ENCODE assay signal across 8 cellular contexts in genomic region chr3:42067324-42067723, GRCh38. TPM values are rescaled to one million over a fixed set of nuclear protein-coding genes. Genes with fewer than 3 reads are reported as not detected.
DNase-seq lines count a peak whose midpoint lies in the region; ATAC-seq, FAIRE-seq and TF ChIP-seq lines count a peak whose summit lies in the region.

No MANE protein-coding gene starts in this region.

- H3K9me2 ChIP-seq in SK-N-SH: no peaks in the 10 kb centered on the region

- no peak for DNase-seq in SK-N-SH
- no peak for DNase-seq in activated T-cell treated with anti-CD3 and anti-CD28 coated beads, Interleukin-2, amount 50 U/mL, for 1 hour
- DNase-seq in T-helper 1 cell: no peak
- no peak for DNase-seq in kidney
- DNase-seq in urothelium cell line (ENCODE audit: low spot score): no peak

- H3K4me3 ChIP-seq in SK-N-SH (ENCODE audit: low read depth in 2 of 2, low read length in 1 of 2) (no peak overlapping the region), iPS-20b (ENCODE audit: low read length) (no peak overlapping the region), kidney (ENCODE audit: low read length in 2 of 2) (no peak overlapping the region)

- 0 out of 2 replicates have a peak overlapping the region, but pooled peaks have one; percentile 17 for H2AFZ ChIP-seq in SK-N-SH (ENCODE audit: low read depth)

- H3F3A ChIP-seq in SK-N-SH (replicated peaks; ENCODE audit: insufficient read depth): peaks cover 23% of the 10 kb centered on the region

- FAIRE-seq in kidney (lab: Jason Lieb, UNC) (no peak), urothelium cell line (lab: Jason Lieb, UNC) (no peak)

- H3K4me2 ChIP-seq in SK-N-SH: peak overlapping the region; percentile 39; the same call in 1 of the 2 replicates

- H3K9me3 ChIP-seq in SK-N-SH: no peaks in the 10 kb centered on the region
- no peaks in the 10 kb centered on the region for H3K9me3 ChIP-seq in iPS-20b (ENCODE audit: insufficient read depth, low read depth, low read length)
- H3K9me3 ChIP-seq in kidney (ENCODE audit: control insufficient read depth in 1 of 2, low read length in 2 of 2): no peaks in the 10 kb centered on the region

- H3K27ac ChIP-seq in SK-N-SH (ENCODE audit: low read depth in 2 of 2, low read length in 1 of 2) (peak overlapping the region in 1 of 2 experiments; percentile 87; a peak in 3 of 4 replicates), iPS-20b (ENCODE audit: low read length) (peak overlapping the region; percentile 75), kidney (ENCODE audit: low read depth in 2 of 2, low read length in 2 of 2) (no peak overlapping the region)

- POLR2A ChIA-PET in SK-N-SH (lab: Yijun Ruan, JAX): no interaction called here

- TF ChIP-seq CTCF in SK-N-SH (IDR thresholded peaks at IDR 0.05) (no peak), kidney (IDR thresholded peaks at IDR 0.05; ENCODE audit: borderline replicate concordance, extremely low read depth, insufficient read depth) (no peak)

- H3K4me1 ChIP-seq in SK-N-SH (ENCODE audit: control insufficient read depth in 1 of 2, insufficient read depth in 2 of 2, low read depth in 1 of 2, low read length in 1 of 2) (peaks cover 12 to 19% of the 10 kb centered on the region in 2 experiments; a peak in 3 of 4 replicates), iPS-20b (ENCODE audit: insufficient read depth, low read length) (peaks cover 40% of the 10 kb centered on the region), kidney (ENCODE audit: control insufficient read depth in 1 of 2, insufficient read depth in 1 of 2, low read depth in 1 of 2, low read length in 2 of 2) (peaks cover 24 to 28% of the 10 kb centered on the region in 2 donors)

- H3K27me3 ChIP-seq in SK-N-SH (ENCODE audit: insufficient read depth): no peaks in the 10 kb centered on the region
- no peaks in the 10 kb centered on the region for H3K27me3 ChIP-seq in iPS-20b (ENCODE audit: insufficient read depth, low read length)

- peak overlapping the region; percentile 54; the same call in 1 of the 2 replicates for H3K9ac ChIP-seq in SK-N-SH
- H3K9ac ChIP-seq in iPS-20b (ENCODE audit: low read depth, low read length): peak overlapping the region; percentile 61; the same call in 1 of the 2 replicates
- H3K9ac ChIP-seq in kidney (ENCODE audit: low read length in 2 of 2): no peak overlapping the region

- intact Hi-C loops in kidney (cut with DNase I): no loop called here

- TF ChIP-seq RAD21 in SK-N-SH (IDR thresholded peaks at IDR 0.05; ENCODE audit: low read length): no peak

- TF ChIP-seq EP300 in SK-N-SH (IDR thresholded peaks at IDR 0.05; ENCODE audit: borderline replicate concordance in 1 of 2, low read depth in 1 of 2, low read length in 1 of 2): no peak

- peak; percentile 67 for ATAC-seq in GM18508 (IDR thresholded peaks at IDR 0.05; ENCODE audit: insufficient read depth, unreplicated experiment)
- ATAC-seq in HG02759 (IDR thresholded peaks at IDR 0.05; ENCODE audit: unreplicated experiment): peak; percentile 76

- peaks cover 38% of the 10 kb centered on the region for H3K79me2 ChIP-seq in SK-N-SH (ENCODE audit: insufficient read depth)

- CTCF ChIA-PET in SK-N-SH (lab: Yijun Ruan, JAX): interaction anchor here (1.1 kb wide), 3 partner anchors 21 to 183 kb away, joined by 3 to 4 read pairs (median 3); no protein-coding TSS in a partner anchor

- 64% methylated on average over 3 of the region's 3 CpGs for WGBS in SK-N-SH (ENCODE audit: low lambda C conversion rate)

- H4K20me1 ChIP-seq in SK-N-SH (ENCODE audit: insufficient read depth): no peaks in the 10 kb centered on the region

- H3K36me3 ChIP-seq in SK-N-SH (replicated peaks in 1 of 2; ENCODE audit: control insufficient read depth in 1 of 2, insufficient read depth in 2 of 2, low read length in 1 of 2) (no peaks in the 10 kb centered on the region), iPS-20b (ENCODE audit: insufficient read depth, low read depth, low read length) (no peaks in the 10 kb centered on the region), kidney (ENCODE audit: control insufficient read depth in 1 of 2, insufficient read depth in 2 of 2, low read length in 2 of 2) (no peaks in the 10 kb centered on the region)

TF ChIP-seq in SK-N-SH, 30 proteins besides CTCF, POLR2A, EP300 and RAD21:
- TF ChIP-seq TEAD4 (IDR thresholded peaks at IDR 0.05; ENCODE audit: borderline replicate concordance, insufficient read depth): no peak
- TF ChIP-seq MEF2A (IDR thresholded peaks at IDR 0.05; ENCODE audit: borderline replicate concordance, low read depth): no peak
- TF ChIP-seq USF1 (IDR thresholded peaks at IDR 0.05; ENCODE audit: borderline replicate concordance, low read depth): no peak
- no peak for TF ChIP-seq RFX5 (IDR thresholded peaks at IDR 0.05; ENCODE audit: low read length)
- TF ChIP-seq JUND (IDR thresholded peaks at IDR 0.05): no peak
- TF ChIP-seq FOSL2 (IDR thresholded peaks at IDR 0.05; ENCODE audit: borderline replicate concordance, low read depth): no peak
- no peak for TF ChIP-seq EZH2phosphoT487 (IDR thresholded peaks at IDR 0.05; ENCODE audit: borderline replicate concordance, low read depth)
- no peak for TF ChIP-seq FOXM1 (IDR thresholded peaks at IDR 0.05; ENCODE audit: low read depth)
- TF ChIP-seq MXI1 (IDR thresholded peaks at IDR 0.05; ENCODE audit: low read depth, low read length): no peak
- no peak for TF ChIP-seq CHD2 (IDR thresholded peaks at IDR 0.05; ENCODE audit: low read length, partially characterized antibody)
- no peak for TF ChIP-seq FOXJ3 (CRISPR knock-in tag; IDR thresholded peaks at IDR 0.05)
- no peak for TF ChIP-seq GABPA (IDR thresholded peaks at IDR 0.05; ENCODE audit: low read depth)
- TF ChIP-seq GATA2 (CRISPR knock-in tag; IDR thresholded peaks at IDR 0.05): no peak
TF ChIP-seq in SK-N-SH: peak in this region for 0.

RNA-seq across cellular contexts. Expression of gene TRAK1, which starts 23.8 kb away (rescaled TPM):
- polyA plus RNA-seq in SK-N-SH (2012; rRNA removed) (11.5 and 12.5 TPM in 2 replicates), kidney (ENCODE audit: insufficient read depth, low read depth, low replicate concordance) (16.2 TPM)
- 10.7 and 13.8 TPM in 2 replicates for polyA plus RNA-seq in SK-N-SH (2012; cell fraction: cytosol; rRNA removed)
- 12.5 and 13.9 TPM in 2 replicates for polyA plus RNA-seq in SK-N-SH (2012; cell fraction: nucleus; rRNA removed)
- 41.0 TPM for total RNA-seq in kidney

Comparison
In these comparisons a context has a peak if more than half of its experiments do, and no peak if none do; other contexts are left out.
1. H3K9ac ChIP-seq: peak in SK-N-SH (single experiment) and iPS-20b (single experiment); none in kidney (0 of 2).